In the genomic region with DNA sequence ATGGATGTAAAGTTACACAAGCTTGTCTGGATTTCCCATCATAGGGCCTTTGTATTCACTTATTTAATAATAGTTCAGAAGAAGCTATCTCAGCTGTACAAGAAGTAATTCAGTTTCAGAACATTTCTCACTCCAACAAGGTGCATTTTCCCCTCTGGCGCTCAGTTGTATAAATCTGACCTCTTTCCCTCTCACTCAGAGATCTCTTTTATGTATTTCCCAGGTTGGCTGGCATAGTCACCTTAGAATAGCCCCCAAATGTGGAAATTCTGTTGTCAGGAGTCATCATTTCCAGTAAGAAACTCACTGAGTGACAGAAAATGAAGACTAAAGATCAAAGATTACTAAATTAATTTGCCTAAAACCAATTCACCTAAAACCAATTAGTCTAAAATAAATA, we compare ENCODE assay signal across 16 cellular contexts. TPM values are rescaled to one million over a fixed set of nuclear protein-coding genes. Genes with fewer than 3 reads are reported as not detected.
DNase-seq lines count a peak whose midpoint lies in the region; ATAC-seq and TF ChIP-seq lines count a peak whose summit lies in the region.
"Had no signal": no experiment of that assay in that cellular context is flagged by ENCODE, and none has a peak within 500 bp of the region (broad histone marks: within the 10 kb centered on the region; RNA-seq: fewer than 3 reads in every experiment).

No MANE protein-coding gene starts in this region.

- ATAC-seq in RWPE2 (ENCODE audit: low read depth) (no peak), GM21360 (IDR thresholded peaks at IDR 0.05; ENCODE audit: unreplicated experiment) (no peak)
- ATAC-seq: CD8-positive, alpha-beta T cell had no signal

- peaks cover 35% of the 10 kb centered on the region for H3K36me3 Mint-ChIP-seq in chondrocyte (ENCODE audit: low read depth)
- H3K36me3 Mint-ChIP-seq: CD8-positive, alpha-beta T cell had no signal

- H3K27ac ChIP-seq in RWPE1 (peak overlapping the region; percentile 70), RWPE2 (ENCODE audit: poor library complexity, severe bottlenecking) (peak overlapping the region; percentile 100), A673 (ENCODE audit: low read depth, low read length, poor library complexity, severe bottlenecking) (no peak overlapping the region)
- H3K27ac ChIP-seq: BLaER1 treated with 17β-estradiol and CSF1 and Interleukin-3, amounts not matched to agents 10 nM and 100 nM; C4-2B had no signal

- H3K27me3 ChIP-seq in RWPE2 (ENCODE audit: insufficient read depth, poor library complexity, severe bottlenecking) (no peaks in the 10 kb centered on the region), A673 (replicated peaks; ENCODE audit: insufficient read depth, low read depth, low read length, poor library complexity) (no peaks in the 10 kb centered on the region)
- H3K27me3 ChIP-seq: BLaER1 treated with 17β-estradiol and CSF1 and Interleukin-3, amounts not matched to agents 10 nM and 100 nM had no signal

- H3K4me1 ChIP-seq in RWPE2 (ENCODE audit: insufficient read depth, poor library complexity, severe bottlenecking): peaks cover 24% of the 10 kb centered on the region
- peaks cover under 1% of the 10 kb centered on the region for H3K4me1 ChIP-seq in A673 (ENCODE audit: insufficient read depth, low read length, poor library complexity, severe bottlenecking)

- peak overlapping the region; percentile 1 for H3K27ac Mint-ChIP-seq in chondrocyte (ENCODE audit: unreplicated experiment)
- H3K27ac Mint-ChIP-seq: B cell; CD4-positive, alpha-beta T cell; CD8-positive, alpha-beta T cell had no signal

- H3K9me3 ChIP-seq in RWPE2 (ENCODE audit: severe bottlenecking) (no peaks in the 10 kb centered on the region), A673 (ENCODE audit: low read depth, low read length, poor library complexity, severe bottlenecking) (no peaks in the 10 kb centered on the region)
- H3K9me3 ChIP-seq: BLaER1 treated with 17β-estradiol and CSF1 and Interleukin-3, amounts not matched to agents 10 nM and 100 nM; Caco-2 had no signal

- TF ChIP-seq CTCF in RWPE1 (conservative IDR thresholded peaks at IDR 0.05; ENCODE audit: low read depth) (no peak), RWPE2 (IDR thresholded peaks at IDR 0.05; ENCODE audit: poor library complexity, severe bottlenecking) (no peak), chondrocyte (IDR thresholded peaks at IDR 0.05) (no peak), A673 (conservative IDR thresholded peaks at IDR 0.05; ENCODE audit: low read depth, low read length) (no peak)

- intact Hi-C loops in A673 (cut with micrococcal nuclease; ENCODE audit: unreplicated experiment): no loop called here

- no peak overlapping the region for H3K4me3 Mint-ChIP-seq in chondrocyte (ENCODE audit: unreplicated experiment)
- H3K4me3 Mint-ChIP-seq: B cell; CD4-positive, alpha-beta T cell; CD8-positive, alpha-beta T cell had no signal

- no peaks in the 10 kb centered on the region for H3K9me3 Mint-ChIP-seq in chondrocyte (ENCODE audit: low read depth)
- H3K9me3 Mint-ChIP-seq: CD4-positive, alpha-beta T cell; CD8-positive, alpha-beta T cell had no signal

- DNase-seq in RWPE1 (ENCODE audit: low spot score) (no peak), RWPE2 (ENCODE audit: low spot score) (no peak), chondrocyte (ENCODE audit: low spot score) (no peak), A673 (ENCODE audit: low spot score) (no peak)
- DNase-seq: 8988T; AML-193; Caco-2; Calu3; CD4-positive, alpha-beta T cell; CD8-positive, alpha-beta T cell; DMS79 treated with DMSO at 0.1 percent for 48 hours; GF-D8 had no signal

- CTCF ChIA-PET in RWPE1 (lab: Yijun Ruan, JAX) (interaction anchor here (1.1 kb wide), 1 partner anchor 88 kb away, joined by 4 read pairs; no protein-coding TSS in a partner anchor), A673 (lab: Charles Lee) (interaction anchor here (0.6 kb wide), 1 partner anchor 106 kb away, joined by 4 read pairs; no protein-coding TSS in a partner anchor)

- POLR2A ChIA-PET in RWPE1 (lab: Yijun Ruan, JAX; ENCODE audit: low non-redundant PET): no interaction called here
- POLR2A ChIA-PET in A673 (lab: Charles Lee; ENCODE audit: low non-redundant PET): no interaction called here

- H3K4me3 ChIP-seq in RWPE2 (ENCODE audit: severe bottlenecking): no peak overlapping the region
- H3K4me3 ChIP-seq in A673 (ENCODE audit: low read depth, low read length, poor library complexity, severe bottlenecking): no peak overlapping the region
- H3K4me3 ChIP-seq: BLaER1 treated with 17β-estradiol and CSF1 and Interleukin-3, amounts not matched to agents 10 nM and 100 nM had no signal

- H3K36me3 ChIP-seq in RWPE2 (ENCODE audit: low read depth) (peaks cover 73% of the 10 kb centered on the region), A673 (ENCODE audit: insufficient read depth, low read length, poor library complexity, severe bottlenecking) (peaks cover 45% of the 10 kb centered on the region)

- H3K4me1 Mint-ChIP-seq in chondrocyte (ENCODE audit: low read depth): peaks cover 33% of the 10 kb centered on the region
- H3K4me1 Mint-ChIP-seq: B cell had no signal

- BruUV-seq in A673 (replicated peaks; lab: Mats Ljungman, UMichigan): no TSS peak

- no peaks in the 10 kb centered on the region for H3K27me3 Mint-ChIP-seq in chondrocyte (ENCODE audit: low read depth)
- H3K27me3 Mint-ChIP-seq: CD4-positive, alpha-beta T cell had no signal

RNA-seq across cellular contexts. Expression of a gene that starts 11.2 kb away (rescaled TPM):
- total RNA-seq in chondrocyte: 56.5 to 124 TPM (median 124 TPM) in 3 replicates
- total RNA-seq in A673 (2021): 37.6 and 43.6 TPM in 2 replicates

RNA-seq across cellular contexts. Expression of a gene that starts 14.3 kb away (rescaled TPM):
- total RNA-seq in chondrocyte (27.6 to 35.2 TPM (median 29.3 TPM) in 3 replicates), A673 (2021) (62.7 and 73.9 TPM in 2 replicates)

RNA-seq across cellular contexts. Expression of a gene that starts 38.8 kb away (rescaled TPM):
- 6.0 to 7.6 TPM (median 6.0 TPM) in 3 replicates for total RNA-seq in chondrocyte
- total RNA-seq in A673 (2021): 9.9 and 10.8 TPM in 2 replicates

RNA-seq across cellular contexts. Expression of a gene that starts 42.0 kb away (rescaled TPM):
- total RNA-seq in chondrocyte (42.0 to 59.5 TPM (median 50.4 TPM) in 3 replicates), A673 (2021) (244 and 273 TPM in 2 replicates)

RNA-seq across cellular contexts. Expression of a gene that starts 52.2 kb away (rescaled TPM):
- 51.3 to 72.0 TPM (median 53.1 TPM) in 3 replicates for total RNA-seq in chondrocyte
- 105 and 118 TPM in 2 replicates for total RNA-seq in A673 (2021)
